In the genomic region with DNA sequence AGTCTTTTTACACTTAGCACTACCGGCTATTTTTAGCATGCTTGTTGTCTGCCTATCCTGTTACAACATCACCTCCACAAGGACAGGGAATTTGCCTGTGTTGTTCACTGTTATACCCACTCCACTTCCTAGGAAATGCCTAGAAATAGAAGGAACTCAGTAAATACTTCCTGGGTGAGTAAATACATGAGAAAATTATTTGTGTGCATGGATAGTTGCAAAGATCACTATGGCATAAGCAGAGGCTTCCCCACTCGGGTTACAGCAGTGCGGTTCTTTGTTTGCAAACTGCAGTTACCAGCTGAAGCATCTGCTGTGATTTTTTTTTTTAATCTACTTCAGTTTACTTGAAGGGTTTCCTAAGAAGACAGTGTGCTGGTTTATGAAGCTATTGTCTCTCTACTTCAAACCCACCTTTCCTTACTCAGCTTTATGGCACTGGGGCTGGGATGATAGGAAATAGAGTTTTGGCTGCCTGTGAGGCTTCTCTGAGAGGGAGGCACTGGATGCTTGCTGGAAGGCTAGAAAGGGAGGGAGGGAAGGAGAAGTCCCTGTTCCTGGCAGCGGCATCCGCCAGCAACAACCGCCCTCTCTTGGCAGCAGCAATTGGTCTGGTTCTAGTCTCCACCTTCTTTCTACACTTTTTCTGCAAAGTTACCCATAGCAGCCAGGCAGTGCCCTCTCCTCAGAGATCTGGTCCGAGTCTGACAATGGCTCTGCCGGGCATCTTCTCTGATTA, we compare ENCODE assay signal across 8 cellular contexts. TPM values are rescaled to one million over a fixed set of nuclear protein-coding genes. Genes with fewer than 3 reads are reported as not detected.
A peak's percentile ranks its signal among the peaks of the same experiment; 100 is the strongest.
DNase-seq lines count a peak whose midpoint lies in the region; ATAC-seq and TF ChIP-seq lines count a peak whose summit lies in the region.

No MANE protein-coding gene starts in this region.

- peak in 1 of 2 experiments; percentile 33; a peak in 2 of 4 replicates for TF ChIP-seq CTCF in GM23338 (conservative IDR thresholded peaks at IDR 0.05; ENCODE audit: low read depth in 2 of 2)
- TF ChIP-seq CTCF in Caco-2 (IDR thresholded peaks at IDR 0.05; ENCODE audit: insufficient read depth in 1 of 2, low read depth in 1 of 2, low read length in 1 of 2, severe bottlenecking in 1 of 2, unreplicated experiment in 1 of 2): no peak

- no peaks in the 10 kb centered on the region for H3F3A ChIP-seq in GM23338 (replicated peaks; ENCODE audit: low read depth)

- H3K27me3 Mint-ChIP-seq in GM23338 (ENCODE audit: insufficient read depth, low read depth, poor library complexity): no peaks in the 10 kb centered on the region
- H3K27me3 Mint-ChIP-seq in Caco-2 (ENCODE audit: insufficient read depth, unreplicated experiment): peaks cover 29% of the 10 kb centered on the region

- H3K27ac Mint-ChIP-seq in GM23338 (no peak overlapping the region), Caco-2 (ENCODE audit: unreplicated experiment) (no peak overlapping the region)

- H3K36me3 Mint-ChIP-seq in GM23338 (ENCODE audit: low read depth) (no peaks in the 10 kb centered on the region), Caco-2 (ENCODE audit: insufficient read depth, unreplicated experiment) (no peaks in the 10 kb centered on the region)

- H3K9me3 Mint-ChIP-seq in GM23338 (no peaks in the 10 kb centered on the region), Caco-2 (ENCODE audit: unreplicated experiment) (no peaks in the 10 kb centered on the region)

- intact Hi-C loops in Caco-2 (cut with micrococcal nuclease; ENCODE audit: unreplicated experiment): loop anchor here (5.0 kb wide), 1 partner anchor 150 kb away; no protein-coding TSS in a partner anchor

- peak; percentile 98 for ATAC-seq in GM23338

- no peaks in the 10 kb centered on the region for H3K36me3 ChIP-seq in GM23338 (ENCODE audit: insufficient read depth)
- H3K36me3 ChIP-seq in rectal smooth muscle tissue (ENCODE audit: control insufficient read depth, insufficient read depth, low read length): no peaks in the 10 kb centered on the region
- no peaks in the 10 kb centered on the region for H3K36me3 ChIP-seq in Caco-2 (ENCODE audit: control insufficient read depth, insufficient read depth, low read length)

- no peaks in the 10 kb centered on the region for H3K79me2 ChIP-seq in GM23338 (replicated peaks; ENCODE audit: insufficient read depth)

- H3K4me3 ChIP-seq in GM23338 (no peak overlapping the region), rectal smooth muscle tissue (ENCODE audit: low read length) (no peak overlapping the region), Caco-2 (ENCODE audit: low read depth, low read length) (no peak overlapping the region)

- POLR2A ChIA-PET in Caco-2 (lab: Charles Lee): no interaction called here

- BruUV-seq in Caco-2 (replicated peaks; lab: Mats Ljungman, UMichigan): no TSS peak

- H3K4me3 Mint-ChIP-seq in GM23338 (no peak overlapping the region), Caco-2 (ENCODE audit: unreplicated experiment) (no peak overlapping the region)

- no peaks in the 10 kb centered on the region for H3K27me3 ChIP-seq in GM23338 (ENCODE audit: insufficient read depth)
- no peaks in the 10 kb centered on the region for H3K27me3 ChIP-seq in rectal smooth muscle tissue (ENCODE audit: control insufficient read depth, insufficient read depth, low read length)
- H3K27me3 ChIP-seq in Caco-2 (replicated peaks; ENCODE audit: control insufficient read depth, insufficient read depth, low read length): peaks cover 2% of the 10 kb centered on the region; the same call in 1 of the 2 replicates

- H3K27ac ChIP-seq in GM23338 (ENCODE audit: low read depth) (no peak overlapping the region), rectal smooth muscle tissue (ENCODE audit: low read depth, low read length) (peak overlapping the region; percentile 76)

- H3K9me3 ChIP-seq in Caco-2: no peaks in the 10 kb centered on the region

- H3K4me1 Mint-ChIP-seq in GM23338 (peaks cover 11% of the 10 kb centered on the region; the same call in 2 of the 3 replicates), Caco-2 (ENCODE audit: low read depth, unreplicated experiment) (peaks cover 7% of the 10 kb centered on the region)

- peaks cover 5% of the 10 kb centered on the region; the same call in 1 of the 2 replicates for H3K4me1 ChIP-seq in GM23338 (ENCODE audit: insufficient read depth)
- H3K4me1 ChIP-seq in rectal smooth muscle tissue (ENCODE audit: control insufficient read depth, insufficient read depth, low read length): peaks cover 30% of the 10 kb centered on the region
- H3K4me1 ChIP-seq in Caco-2: 0 out of 2 replicates have a peak, but pooled peaks cover 4% of the 10 kb centered on the region

- peak overlapping the region; percentile 45 for H2AFZ ChIP-seq in GM23338

- CTCF ChIA-PET in Caco-2 (lab: Charles Lee): no interaction called here

- no peaks in the 10 kb centered on the region for H3K9me2 ChIP-seq in GM23338 (ENCODE audit: insufficient read depth)

- H4K20me1 ChIP-seq in GM23338 (replicated peaks; ENCODE audit: insufficient read depth): no peaks in the 10 kb centered on the region

- DNase-seq in GM23338 (ENCODE audit: low spot score) (peak; percentile 65), anterior cingulate cortex (lab: John Stamatoyannopoulos, UW) (peak in 45 of 58 donors; percentile 3 to 62 (median 22)), hypothalamus (lab: John Stamatoyannopoulos, UW) (peak in 31 of 51 donors; percentile 2 to 60 (median 20)), RKO (ENCODE audit: low spot score) (no peak), Caco-2 (no peak), T1000 (lab: John Stamatoyannopoulos, UW) (no peak)
- DNase-seq in stimulated activated CD4-positive, alpha-beta T cell treated with anti-CD3 and anti-CD28 coated beads, Interleukin-4, amount 100 ng/mL, for 24 hours: no peak

- no peak overlapping the region; the same call in 1 of the 2 replicates for H3K4me2 ChIP-seq in GM23338

- no peak overlapping the region for H3K9ac ChIP-seq in rectal smooth muscle tissue (ENCODE audit: low read length)

TF ChIP-seq in GM23338, 12 proteins besides CTCF, POLR2A, EP300 and RAD21:
- no peak for TF ChIP-seq ZNF114 (CRISPR knock-in tag; IDR thresholded peaks at IDR 0.05)

RNA-seq across cellular contexts. Expression of gene PDE6H, which starts 29.1 kb away (rescaled TPM):
- not detected in 2 replicates for total RNA-seq in GM23338 (2014; rRNA removed; shearing (Covaris generic))
- polyA plus RNA-seq in GM23338 (2016; fragmentation: Nextera tagmentation; extraction: Ambion mirVana): not detected in 2 replicates
- total RNA-seq in Caco-2 (2022): not detected in 2 replicates

RNA-seq across cellular contexts. Expression of gene ARHGDIB, which starts 40.5 kb away (rescaled TPM):
- not detected in 2 replicates for total RNA-seq in GM23338 (2014; rRNA removed; shearing (Covaris generic))
- polyA plus RNA-seq in GM23338 (2016; fragmentation: Nextera tagmentation; extraction: Ambion mirVana): 0.89 and 1.8 TPM in 2 replicates
- 15.9 and 21.1 TPM in 2 replicates for total RNA-seq in Caco-2 (2022)

Comparison
In these comparisons a context has a peak if more than half of its experiments do, and no peak if none do; other contexts are left out.
1. DNase-seq: peak in GM23338 (single experiment), anterior cingulate cortex (45 of 58) and hypothalamus (31 of 51); none in stimulated activated CD4-positive, alpha-beta T cell treated with anti-CD3 and anti-CD28 coated beads, Interleukin-4, amount 100 ng/mL, for 24 hours (single experiment), RKO (single experiment), Caco-2 (0 of 2) and T1000 (single experiment).
2. RNA of gene ARHGDIB, which starts 40.5 kb away (total RNA-seq): 15.9 to 21.1 TPM in Caco-2; not detected in GM23338; every median in the first group is over 10 times any median in the second.